In genomic region chr11:72230764-72231365, GRCh38 we compare ENCODE assay signal across 1 cellular context.
TF ChIP-seq lines count a peak whose summit lies in the region.

No MANE protein-coding gene starts in this region.

TF ChIP-seq in IMR-90, 13 proteins besides CTCF, POLR2A, EP300 and RAD21:
- TF ChIP-seq BHLHE40 (IDR thresholded peaks at IDR 0.05; ENCODE audit: low read depth, low read length) (no peak), NFE2L2 (IDR thresholded peaks at IDR 0.05; ENCODE audit: low read depth, low read length) (no peak), RFX5 (IDR thresholded peaks at IDR 0.05; ENCODE audit: low read depth, low read length) (no peak), MAFK (IDR thresholded peaks at IDR 0.05; ENCODE audit: low read depth, low read length) (no peak), CHD1 (IDR thresholded peaks at IDR 0.05; ENCODE audit: low read depth, low read length) (no peak), MXI1 (IDR thresholded peaks at IDR 0.05; ENCODE audit: borderline replicate concordance, low read depth, low read length) (no peak), USF2 (IDR thresholded peaks at IDR 0.05; ENCODE audit: low read depth, low read length) (no peak), FOS (IDR thresholded peaks at IDR 0.05; ENCODE audit: low read depth, low read length) (no peak), RCOR1 (IDR thresholded peaks at IDR 0.05; ENCODE audit: insufficient replicate concordance, low read length) (no peak), CEBPB (IDR thresholded peaks at IDR 0.05; ENCODE audit: low read depth, low read length) (no peak), MAZ (IDR thresholded peaks at IDR 0.05; ENCODE audit: borderline replicate concordance, low read depth, low read length) (no peak), SMC3 (IDR thresholded peaks at IDR 0.05; ENCODE audit: low read depth, low read length) (no peak)
- TF ChIP-seq, protein P1, sequence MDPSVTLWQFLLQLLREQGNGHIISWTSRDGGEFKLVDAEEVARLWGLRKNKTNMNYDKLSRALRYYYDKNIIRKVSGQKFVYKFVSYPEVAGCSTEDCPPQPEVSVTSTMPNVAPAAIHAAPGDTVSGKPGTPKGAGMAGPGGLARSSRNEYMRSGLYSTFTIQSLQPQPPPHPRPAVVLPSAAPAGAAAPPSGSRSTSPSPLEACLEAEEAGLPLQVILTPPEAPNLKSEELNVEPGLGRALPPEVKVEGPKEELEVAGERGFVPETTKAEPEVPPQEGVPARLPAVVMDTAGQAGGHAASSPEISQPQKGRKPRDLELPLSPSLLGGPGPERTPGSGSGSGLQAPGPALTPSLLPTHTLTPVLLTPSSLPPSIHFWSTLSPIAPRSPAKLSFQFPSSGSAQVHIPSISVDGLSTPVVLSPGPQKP (IDR thresholded peaks at IDR 0.05; ENCODE audit: borderline replicate concordance, low read depth, low read length), result no peak
TF ChIP-seq in IMR-90: peak in this region for 0.
